Comparison of ENCODE assay signal across 15 cellular contexts in genomic region chr4:110270492-110271197, GRCh38.
DNase-seq lines count a peak whose midpoint lies in the region; ATAC-seq and TF ChIP-seq lines count a peak whose summit lies in the region.
"Had no signal": no experiment of that assay in that cellular context is flagged by ENCODE, and none has a peak within 500 bp of the region (broad histone marks: within the 10 kb centered on the region; RNA-seq: fewer than 3 reads in every experiment).

No MANE protein-coding gene starts in this region.

- H3K27me3 Mint-ChIP-seq in activated naive CD8-positive, alpha-beta T cell treated with anti-CD3 and anti-CD28 coated beads, Interleukin-2, amount 50 U/mL, for 24 hours = peaks cover 6% of the 10 kb centered on the region
- peaks cover 6% of the 10 kb centered on the region for H3K27me3 Mint-ChIP-seq in activated naive CD8-positive, alpha-beta T cell treated with anti-CD3 and anti-CD28 coated beads for 36 hours

- H3K27me3 ChIP-seq in SJCRH30 = no peaks in the 10 kb centered on the region
- H3K27me3 ChIP-seq in stomach = no peaks in the 10 kb centered on the region
- H3K27me3 ChIP-seq: tibial artery had no signal

- intact Hi-C loops in Right ventricle myocardium superior (cut with DNase I) = no loop called here
- intact Hi-C loops in stomach (cut with DNase I; ENCODE audit: low total_unique reads) = no loop called here

- H3K9me3 ChIP-seq in SJCRH30 (replicated peaks) = no peaks in the 10 kb centered on the region
- H3K9me3 ChIP-seq in stomach = no peaks in the 10 kb centered on the region

- no peaks in the 10 kb centered on the region for H3K36me3 Mint-ChIP-seq in activated naive CD8-positive, alpha-beta T cell treated with anti-CD3 and anti-CD28 coated beads, Interleukin-2, amount 50 U/mL, for 24 hours (ENCODE audit: low read depth)
- H3K36me3 Mint-ChIP-seq in activated naive CD8-positive, alpha-beta T cell treated with anti-CD3 and anti-CD28 coated beads for 36 hours = no peaks in the 10 kb centered on the region

- no peaks in the 10 kb centered on the region; the same call in 1 of the 2 replicates for H3K4me1 ChIP-seq in SJCRH30
- H3K4me1 ChIP-seq in stomach = no peaks in the 10 kb centered on the region
- H3K4me1 ChIP-seq: tibial artery had no signal

- ATAC-seq in activated naive CD8-positive, alpha-beta T cell treated with anti-CD3 and anti-CD28 coated beads, Interleukin-2, amount 50 U/mL, for 24 hours = peak; percentile 40
- no peak for ATAC-seq in Right ventricle myocardium superior (ENCODE audit: poor library complexity)

- no peak for TF ChIP-seq CTCF in fibroblast of mammary gland (conservative IDR thresholded peaks at IDR 0.05; ENCODE audit: control insufficient read depth, insufficient read depth, low read depth, low read length)
- TF ChIP-seq CTCF in stomach (IDR thresholded peaks at IDR 0.05) = no peak

- H3K4me3 ChIP-seq in SJCRH30 (no peak overlapping the region), fibroblast of mammary gland (ENCODE audit: control insufficient read depth, low read depth, low read length) (no peak overlapping the region), stomach (no peak overlapping the region)
- H3K4me3 ChIP-seq: PC-9, tibial artery had no signal

- H3K4me3 Mint-ChIP-seq in activated naive CD8-positive, alpha-beta T cell treated with anti-CD3 and anti-CD28 coated beads, Interleukin-2, amount 50 U/mL, for 24 hours = no peak overlapping the region
- no peak overlapping the region for H3K4me3 Mint-ChIP-seq in activated naive CD8-positive, alpha-beta T cell treated with anti-CD3 and anti-CD28 coated beads for 36 hours

- whole genome bisulfite sequencing in stomach, 5 donors = 52 to 59% (median 58%) methylated on average over 3 of the region's 3 CpGs

- no peaks in the 10 kb centered on the region for H3K4me1 Mint-ChIP-seq in activated naive CD8-positive, alpha-beta T cell treated with anti-CD3 and anti-CD28 coated beads, Interleukin-2, amount 50 U/mL, for 24 hours
- peaks cover 7% of the 10 kb centered on the region for H3K4me1 Mint-ChIP-seq in activated naive CD8-positive, alpha-beta T cell treated with anti-CD3 and anti-CD28 coated beads for 36 hours

- no peak for DNase-seq in activated naive CD8-positive, alpha-beta T cell treated with anti-CD3 and anti-CD28 coated beads, Interleukin-2, amount 50 U/mL, for 24 hours
- no peak for DNase-seq in activated naive CD8-positive, alpha-beta T cell treated with anti-CD3 and anti-CD28 coated beads for 36 hours
- peak; percentile 14 to 16 for DNase-seq in SJCRH30
- DNase-seq in fibroblast of mammary gland (ENCODE audit: low read depth) = peak; percentile 80
- DNase-seq in Right ventricle myocardium superior = no peak
- no peak for DNase-seq in NCI-H446 treated with DMSO at 0.1 percent for 48 hours (lab: John Stamatoyannopoulos, UW)
- DNase-seq in NCI-H526 treated with DMSO at 0.1 percent for 48 hours (lab: John Stamatoyannopoulos, UW) = no peak
- DNase-seq in stomach = no peak
- DNase-seq: 8988T; activated effector memory CD4-positive, alpha-beta T cell treated with Interleukin-2 at 50 U/mL for 16 hours; central memory CD4-positive, alpha-beta T cell; MM.1S; PC-9; tibial artery had no signal

- H3K36me3 ChIP-seq in SJCRH30 (no peaks in the 10 kb centered on the region), stomach (no peaks in the 10 kb centered on the region)
- H3K36me3 ChIP-seq: tibial artery had no signal

- no peak overlapping the region for H3K27ac ChIP-seq in SJCRH30
- no peak overlapping the region for H3K27ac ChIP-seq in stomach
- H3K27ac ChIP-seq: HL-60, PC-9, tibial artery had no signal

- H3K27ac Mint-ChIP-seq in activated naive CD8-positive, alpha-beta T cell treated with anti-CD3 and anti-CD28 coated beads, Interleukin-2, amount 50 U/mL, for 24 hours = no peak overlapping the region
- no peak overlapping the region for H3K27ac Mint-ChIP-seq in activated naive CD8-positive, alpha-beta T cell treated with anti-CD3 and anti-CD28 coated beads for 36 hours

- no peaks in the 10 kb centered on the region for H3K9me3 Mint-ChIP-seq in activated naive CD8-positive, alpha-beta T cell treated with anti-CD3 and anti-CD28 coated beads, Interleukin-2, amount 50 U/mL, for 24 hours
- no peaks in the 10 kb centered on the region for H3K9me3 Mint-ChIP-seq in activated naive CD8-positive, alpha-beta T cell treated with anti-CD3 and anti-CD28 coated beads for 36 hours

- TF ChIP-seq EP300 in stomach (IDR thresholded peaks at IDR 0.05) = no peak

- no peak for TF ChIP-seq POLR2A in stomach (IDR thresholded peaks at IDR 0.05)

Comparison
In these comparisons a context has a peak if more than half of its experiments do, and no peak if none do; other contexts are left out.
1. DNase-seq: peak in SJCRH30 (2 of 2) and fibroblast of mammary gland (single experiment); none in activated naive CD8-positive, alpha-beta T cell treated with anti-CD3 and anti-CD28 coated beads, Interleukin-2, amount 50 U/mL, for 24 hours (single experiment), activated naive CD8-positive, alpha-beta T cell treated with anti-CD3 and anti-CD28 coated beads for 36 hours (single experiment), Right ventricle myocardium superior (single experiment), NCI-H446 treated with DMSO at 0.1 percent for 48 hours (single experiment), NCI-H526 treated with DMSO at 0.1 percent for 48 hours (single experiment) and stomach (single experiment).